In the genomic region with DNA sequence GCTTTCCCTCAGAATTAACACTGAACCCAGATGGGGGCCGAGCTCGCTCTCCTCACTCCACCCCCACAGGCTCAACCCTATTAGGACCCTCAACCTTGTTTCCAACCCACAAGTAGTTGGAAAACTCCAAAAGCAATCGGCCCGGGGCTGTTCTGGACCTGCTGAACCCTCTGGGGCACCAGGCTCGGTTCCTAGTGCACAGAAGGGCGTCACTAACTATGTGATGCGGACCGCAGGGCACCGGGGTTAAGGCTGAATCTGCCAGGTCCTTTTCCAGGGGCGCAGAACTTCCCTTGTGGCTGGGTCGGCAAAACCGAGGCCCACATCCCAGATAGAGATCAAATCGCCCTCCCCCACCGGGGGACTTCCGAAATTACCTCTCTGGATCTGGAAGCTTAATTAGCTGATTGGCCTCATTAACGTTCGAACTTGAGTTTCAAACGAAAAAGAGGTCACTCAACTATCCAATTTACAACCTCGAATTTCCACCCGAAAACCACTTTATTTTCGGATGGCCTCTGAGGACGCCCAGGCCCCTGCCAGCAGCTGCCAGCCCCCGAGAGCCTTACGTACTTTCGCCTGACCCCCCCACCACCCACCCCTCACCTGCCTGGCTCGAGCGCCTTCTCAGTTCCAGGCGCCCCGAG, we compare ENCODE assay signal across 8 cellular contexts. TPM values are rescaled to one million over a fixed set of nuclear protein-coding genes. Genes with fewer than 3 reads are reported as not detected.
A peak's percentile ranks its signal among the peaks of the same experiment; 100 is the strongest.
DNase-seq lines count a peak whose midpoint lies in the region; ATAC-seq and TF ChIP-seq lines count a peak whose summit lies in the region.

No MANE protein-coding gene starts in this region.

- peaks cover 38 to 70% (median 58%) of the 10 kb centered on the region in 3 donors for H3K27me3 ChIP-seq in sigmoid colon

- peaks cover 0 to 26% (median 24%) of the 10 kb centered on the region in 4 donors for H3K4me1 ChIP-seq in sigmoid colon

- peaks cover 28% of the 10 kb centered on the region for H3K27me3 Mint-ChIP-seq in memory B cell
- peaks cover 60 to 80% of the 10 kb centered on the region in 2 donors for H3K27me3 Mint-ChIP-seq in stimulated activated naive B cell treated with anti-CD40 and anti-IgM and Interleukin-4, amounts not matched to agents 10 μg/mL and 1 μg/mL and 100 μg/mL, for 72 hours

- no peaks in the 10 kb centered on the region for H3K36me3 ChIP-seq in sigmoid colon

- ATAC-seq in memory B cell (ENCODE audit: low read depth): no peak
- ATAC-seq in stimulated activated naive B cell treated with anti-CD40 and anti-IgM and Interleukin-4, amounts not matched to agents 10 μg/mL and 1 μg/mL and 100 μg/mL, for 72 hours (replicated peaks): no peak

- DNase-seq in LNCaP clone FGC (ENCODE audit: low read depth) (no peak), ecto neural progenitor cell (ENCODE audit: low spot score) (peak; percentile 51), memory B cell (ENCODE audit: low spot score in 2 of 2) (no peak), HuH-7.5 (ENCODE audit: low spot score) (no peak), Kasumi-1 (lab: John Stamatoyannopoulos, UW) (no peak), sigmoid colon (no peak), NCI-H2029 (lab: John Stamatoyannopoulos, UW) (no peak)
- no peak for DNase-seq in stimulated activated naive B cell treated with anti-CD40 and anti-IgM and Interleukin-4, amounts not matched to agents 10 μg/mL and 1 μg/mL and 100 μg/mL, for 72 hours

- peak overlapping the region; percentile 71 for H3K4me3 Mint-ChIP-seq in memory B cell
- H3K4me3 Mint-ChIP-seq in stimulated activated naive B cell treated with anti-CD40 and anti-IgM and Interleukin-4, amounts not matched to agents 10 μg/mL and 1 μg/mL and 100 μg/mL, for 72 hours: peak overlapping the region; percentile 73 to 79

- H3K9me3 ChIP-seq in sigmoid colon: no peaks in the 10 kb centered on the region

- no peak for TF ChIP-seq CTCF in LNCaP clone FGC (IDR thresholded peaks at IDR 0.05; ENCODE audit: control insufficient read depth, extremely low read depth, insufficient read depth)
- no peak for TF ChIP-seq CTCF in sigmoid colon (IDR thresholded peaks at IDR 0.05)

- intact Hi-C loops in sigmoid colon (cut with DNase I): no loop called here

- 32 to 44% methylated on average over 29 of the region's 29 CpGs for WGBS in sigmoid colon, 2 donors

- no peak overlapping the region for H3K27ac ChIP-seq in sigmoid colon

- peaks cover 3% of the 10 kb centered on the region for H3K4me1 Mint-ChIP-seq in memory B cell
- H3K4me1 Mint-ChIP-seq in stimulated activated naive B cell treated with anti-CD40 and anti-IgM and Interleukin-4, amounts not matched to agents 10 μg/mL and 1 μg/mL and 100 μg/mL, for 72 hours: peaks cover 16 to 24% of the 10 kb centered on the region in 2 donors

- no peaks in the 10 kb centered on the region for H3K36me3 Mint-ChIP-seq in memory B cell
- no peaks in the 10 kb centered on the region for H3K36me3 Mint-ChIP-seq in stimulated activated naive B cell treated with anti-CD40 and anti-IgM and Interleukin-4, amounts not matched to agents 10 μg/mL and 1 μg/mL and 100 μg/mL, for 72 hours

- H3K4me3 ChIP-seq in LNCaP clone FGC (ENCODE audit: low read depth, low read length) (peak overlapping the region; percentile 90), sigmoid colon (peak overlapping the region in 1 of 4 donors; percentile 45)

- no peak for TF ChIP-seq POLR2A in sigmoid colon (IDR thresholded peaks at IDR 0.05)

- H3K9me3 Mint-ChIP-seq in memory B cell: no peaks in the 10 kb centered on the region
- no peaks in the 10 kb centered on the region for H3K9me3 Mint-ChIP-seq in stimulated activated naive B cell treated with anti-CD40 and anti-IgM and Interleukin-4, amounts not matched to agents 10 μg/mL and 1 μg/mL and 100 μg/mL, for 72 hours

- TF ChIP-seq EP300 in sigmoid colon (IDR thresholded peaks at IDR 0.05): no peak

- H3K27ac Mint-ChIP-seq in memory B cell: no peak overlapping the region
- peak overlapping the region; percentile 65 for H3K27ac Mint-ChIP-seq in stimulated activated naive B cell treated with anti-CD40 and anti-IgM and Interleukin-4, amounts not matched to agents 10 μg/mL and 1 μg/mL and 100 μg/mL, for 72 hours

RNA-seq across cellular contexts. Expression of a gene that starts 1.7 kb away (rescaled TPM):
- 10 to 100 TPM in 3 of 4 donors, 1 to 10 TPM in 1; 8.0 to 43.8 (median 16.8) TPM for total RNA-seq in sigmoid colon
- polyA plus RNA-seq in sigmoid colon: 1 to 10 TPM; 3.5 to 4.4 (median 3.6) TPM
